1 cellular context compared by ENCODE assay signal in the genomic region with DNA sequence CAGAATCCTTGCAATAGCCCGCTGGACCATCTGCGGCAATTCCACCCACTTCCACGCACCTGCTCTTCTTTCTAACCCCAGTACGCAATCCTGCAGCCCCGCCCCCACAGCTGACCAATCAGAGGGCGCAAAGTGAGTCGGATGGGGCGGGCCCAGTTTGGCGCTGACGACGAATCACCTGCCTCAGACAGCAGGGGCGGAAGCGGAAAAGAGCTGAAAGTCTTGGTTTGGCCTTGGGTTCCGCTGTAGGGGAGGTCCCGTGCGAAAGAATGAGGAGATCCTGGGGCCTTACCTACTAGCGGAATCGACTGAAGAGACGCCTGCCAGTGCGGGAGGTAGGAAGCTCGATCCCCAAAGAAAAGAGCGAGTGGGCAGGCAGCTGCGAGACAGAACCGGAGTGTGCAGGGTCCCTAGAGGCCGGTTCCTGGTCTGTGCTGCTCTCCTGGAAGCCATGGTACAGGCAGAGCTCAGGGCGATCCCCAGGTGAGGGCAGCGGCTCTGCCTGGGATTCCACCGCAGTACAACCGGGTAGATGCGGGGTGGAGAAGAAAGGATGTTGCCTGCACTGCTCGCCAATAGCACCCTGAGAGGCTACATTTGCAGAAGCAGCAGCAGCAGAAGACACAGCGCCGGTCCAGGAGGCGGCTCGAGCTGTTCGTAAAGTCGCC.
TF ChIP-seq lines count a peak whose summit lies in the region.

Gene TMEM184C, plus strand, starts transcription at position 225 of the 668 bp plus-strand sequence. CDS start 560 bp downstream, outside the sequence.

TF ChIP-seq in HepG2, 621 proteins besides CTCF, POLR2A, EP300 and RAD21 (continued from another document and continues in another):
- TF ChIP-seq ZBTB25 (CRISPR knock-in tag; IDR thresholded peaks at IDR 0.05) = peak; percentile 72; the same call in 1 of the 2 replicates
- TF ChIP-seq AFF4 (CRISPR knock-in tag; IDR thresholded peaks at IDR 0.05) = no peak
- no peak for TF ChIP-seq ZNF619 (CRISPR knock-in tag; IDR thresholded peaks at IDR 0.05)
- peak; percentile 42; the same call in 1 of the 2 replicates for TF ChIP-seq HNF1B (CRISPR knock-in tag; IDR thresholded peaks at IDR 0.05)
- no peak for TF ChIP-seq STAT5B (CRISPR knock-in tag; IDR thresholded peaks at IDR 0.05)
- TF ChIP-seq ZNF891 (CRISPR knock-in tag; IDR thresholded peaks at IDR 0.05) = peak; percentile 74; the same call in 1 of the 2 replicates
- no peak for TF ChIP-seq SNRNP70 (IDR thresholded peaks at IDR 0.05; ENCODE audit: low read depth, low read length)
- TF ChIP-seq ZNF235 (CRISPR knock-in tag; IDR thresholded peaks at IDR 0.05; ENCODE audit: borderline replicate concordance) = no peak
- TF ChIP-seq RNF2 (conservative IDR thresholded peaks at IDR 0.05; ENCODE audit: low read depth) = 0 out of 2 replicates have a peak, but pooled peaks have one; percentile 24
- TF ChIP-seq MIER3 (CRISPR knock-in tag; IDR thresholded peaks at IDR 0.05; ENCODE audit: borderline replicate concordance) = no peak
- TF ChIP-seq PRMT3 (CRISPR knock-in tag; IDR thresholded peaks at IDR 0.05; ENCODE audit: borderline replicate concordance, low read depth) = no peak
- TF ChIP-seq ZNF563 (CRISPR knock-in tag; IDR thresholded peaks at IDR 0.05) = no peak
- 0 out of 2 replicates have a peak, but pooled peaks have one; percentile 16 for TF ChIP-seq ZNF441 (CRISPR knock-in tag; IDR thresholded peaks at IDR 0.05; ENCODE audit: borderline replicate concordance)
- TF ChIP-seq PRDM4 (CRISPR knock-in tag; IDR thresholded peaks at IDR 0.05; ENCODE audit: borderline replicate concordance) = no peak
- TF ChIP-seq ZFP90 (CRISPR knock-in tag; IDR thresholded peaks at IDR 0.05; ENCODE audit: borderline replicate concordance) = no peak
- no peak for TF ChIP-seq CHD4 (IDR thresholded peaks at IDR 0.05; ENCODE audit: borderline replicate concordance, low read length)
- TF ChIP-seq ZNF160 (CRISPR knock-in tag; IDR thresholded peaks at IDR 0.05) = no peak
- peak; percentile 55; the same call in 1 of the 2 replicates for TF ChIP-seq YEATS4 (CRISPR knock-in tag; IDR thresholded peaks at IDR 0.05; ENCODE audit: borderline replicate concordance)
- TF ChIP-seq HNRNPK (IDR thresholded peaks at IDR 0.05; ENCODE audit: low read depth, low read length, poor library complexity, severe bottlenecking) = no peak
- 0 out of 2 replicates have a peak, but pooled peaks have one; percentile 37 for TF ChIP-seq ZNF431 (CRISPR knock-in tag; IDR thresholded peaks at IDR 0.05; ENCODE audit: borderline replicate concordance, low read depth)
- peak; percentile 62; the same call in 1 of the 2 replicates for TF ChIP-seq TMF1 (CRISPR knock-in tag; IDR thresholded peaks at IDR 0.05; ENCODE audit: low read depth)
- no peak for TF ChIP-seq ZFP36L1 (CRISPR knock-in tag; IDR thresholded peaks at IDR 0.05)
- no peak for TF ChIP-seq THYN1 (CRISPR knock-in tag; IDR thresholded peaks at IDR 0.05; ENCODE audit: borderline replicate concordance, low read depth)
- TF ChIP-seq SYNCRIP (IDR thresholded peaks at IDR 0.05; ENCODE audit: insufficient read depth, low read depth, low read length) = no peak
- TF ChIP-seq ATF7 (IDR thresholded peaks at IDR 0.05) = no peak
- TF ChIP-seq ATF7 (CRISPR knock-in tag; IDR thresholded peaks at IDR 0.05) = no peak
- TF ChIP-seq SATB2 (CRISPR knock-in tag; IDR thresholded peaks at IDR 0.05) = no peak
- TF ChIP-seq ZBTB46 (CRISPR knock-in tag; IDR thresholded peaks at IDR 0.05; ENCODE audit: borderline replicate concordance) = no peak
- peak; percentile 76; the same call in 1 of the 2 replicates for TF ChIP-seq ZZZ3 (CRISPR knock-in tag; IDR thresholded peaks at IDR 0.05; ENCODE audit: borderline replicate concordance)
- no peak for TF ChIP-seq ZNF792 (CRISPR knock-in tag; IDR thresholded peaks at IDR 0.05)
- TF ChIP-seq AGO1 (IDR thresholded peaks at IDR 0.05; ENCODE audit: low read depth, low read length, poor library complexity, severe bottlenecking) = no peak
- TF ChIP-seq ZIK1 (CRISPR knock-in tag; IDR thresholded peaks at IDR 0.05; ENCODE audit: borderline replicate concordance, low read depth) = no peak
- no peak for TF ChIP-seq ZFP82 (CRISPR knock-in tag; IDR thresholded peaks at IDR 0.05; ENCODE audit: borderline replicate concordance)
- no peak for TF ChIP-seq ZNF777 (CRISPR knock-in tag; IDR thresholded peaks at IDR 0.05)
- TF ChIP-seq, protein P1, sequence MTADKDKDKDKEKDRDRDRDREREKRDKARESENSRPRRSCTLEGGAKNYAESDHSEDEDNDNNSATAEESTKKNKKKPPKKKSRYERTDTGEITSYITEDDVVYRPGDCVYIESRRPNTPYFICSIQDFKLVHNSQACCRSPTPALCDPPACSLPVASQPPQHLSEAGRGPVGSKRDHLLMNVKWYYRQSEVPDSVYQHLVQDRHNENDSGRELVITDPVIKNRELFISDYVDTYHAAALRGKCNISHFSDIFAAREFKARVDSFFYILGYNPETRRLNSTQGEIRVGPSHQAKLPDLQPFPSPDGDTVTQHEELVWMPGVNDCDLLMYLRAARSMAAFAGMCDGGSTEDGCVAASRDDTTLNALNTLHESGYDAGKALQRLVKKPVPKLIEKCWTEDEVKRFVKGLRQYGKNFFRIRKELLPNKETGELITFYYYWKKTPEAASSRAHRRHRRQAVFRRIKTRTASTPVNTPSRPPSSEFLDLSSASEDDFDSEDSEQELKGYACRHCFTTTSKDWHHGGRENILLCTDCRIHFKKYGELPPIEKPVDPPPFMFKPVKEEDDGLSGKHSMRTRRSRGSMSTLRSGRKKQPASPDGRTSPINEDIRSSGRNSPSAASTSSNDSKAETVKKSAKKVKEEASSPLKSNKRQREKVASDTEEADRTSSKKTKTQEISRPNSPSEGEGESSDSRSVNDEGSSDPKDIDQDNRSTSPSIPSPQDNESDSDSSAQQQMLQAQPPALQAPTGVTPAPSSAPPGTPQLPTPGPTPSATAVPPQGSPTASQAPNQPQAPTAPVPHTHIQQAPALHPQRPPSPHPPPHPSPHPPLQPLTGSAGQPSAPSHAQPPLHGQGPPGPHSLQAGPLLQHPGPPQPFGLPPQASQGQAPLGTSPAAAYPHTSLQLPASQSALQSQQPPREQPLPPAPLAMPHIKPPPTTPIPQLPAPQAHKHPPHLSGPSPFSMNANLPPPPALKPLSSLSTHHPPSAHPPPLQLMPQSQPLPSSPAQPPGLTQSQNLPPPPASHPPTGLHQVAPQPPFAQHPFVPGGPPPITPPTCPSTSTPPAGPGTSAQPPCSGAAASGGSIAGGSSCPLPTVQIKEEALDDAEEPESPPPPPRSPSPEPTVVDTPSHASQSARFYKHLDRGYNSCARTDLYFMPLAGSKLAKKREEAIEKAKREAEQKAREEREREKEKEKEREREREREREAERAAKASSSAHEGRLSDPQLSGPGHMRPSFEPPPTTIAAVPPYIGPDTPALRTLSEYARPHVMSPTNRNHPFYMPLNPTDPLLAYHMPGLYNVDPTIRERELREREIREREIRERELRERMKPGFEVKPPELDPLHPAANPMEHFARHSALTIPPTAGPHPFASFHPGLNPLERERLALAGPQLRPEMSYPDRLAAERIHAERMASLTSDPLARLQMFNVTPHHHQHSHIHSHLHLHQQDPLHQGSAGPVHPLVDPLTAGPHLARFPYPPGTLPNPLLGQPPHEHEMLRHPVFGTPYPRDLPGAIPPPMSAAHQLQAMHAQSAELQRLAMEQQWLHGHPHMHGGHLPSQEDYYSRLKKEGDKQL (CRISPR knock-in tag; IDR thresholded peaks at IDR 0.05; ENCODE audit: low read depth) = no peak
- TF ChIP-seq PRPF4 (IDR thresholded peaks at IDR 0.05; ENCODE audit: low read depth, low read length, poor library complexity, severe bottlenecking) = no peak
- peak; percentile 89 for TF ChIP-seq POLR2AphosphoS5 (IDR thresholded peaks at IDR 0.05; ENCODE audit: low read depth, low read length)
- no peak for TF ChIP-seq ZEB1 (IDR thresholded peaks at IDR 0.05; ENCODE audit: insufficient replicate concordance, low read depth)
- TF ChIP-seq GTF3A (CRISPR knock-in tag; conservative IDR thresholded peaks at IDR 0.05) = 0 out of 2 replicates have a peak, but pooled peaks have one; percentile 35
- no peak for TF ChIP-seq ZNF737 (CRISPR knock-in tag; IDR thresholded peaks at IDR 0.05; ENCODE audit: borderline replicate concordance)
- peak; percentile 55; the same call in 1 of the 2 replicates for TF ChIP-seq SP4 (CRISPR knock-in tag; IDR thresholded peaks at IDR 0.05)
